In the genomic region with DNA sequence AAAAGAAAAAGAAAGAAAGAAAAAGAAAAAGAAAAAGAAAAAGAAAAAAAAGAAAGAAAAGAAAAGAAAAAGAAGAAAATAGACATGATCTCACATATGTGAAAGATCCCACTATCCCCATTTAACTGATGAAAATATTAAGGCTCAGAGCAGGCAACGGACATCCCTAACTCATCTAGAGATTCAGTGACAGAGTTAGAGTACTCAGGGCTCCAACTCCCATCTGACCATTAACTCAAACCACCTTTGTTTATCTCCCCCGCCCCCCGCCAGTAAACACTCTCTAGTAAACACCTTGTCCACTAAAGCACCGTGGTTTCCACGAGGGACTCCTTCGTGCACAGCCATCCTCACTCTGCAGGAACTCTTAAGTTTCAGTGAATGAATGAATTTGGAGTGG, we compare ENCODE assay signal across 8 cellular contexts.
DNase-seq lines count a peak whose midpoint lies in the region; ATAC-seq and TF ChIP-seq lines count a peak whose summit lies in the region.

No MANE protein-coding gene starts in this region.

- TF ChIP-seq CTCF in ascending aorta (IDR thresholded peaks at IDR 0.05) = no peak
- no peak for TF ChIP-seq CTCF in lower lobe of right lung (IDR thresholded peaks at IDR 0.05)

- ATAC-seq in activated CD4-positive, alpha-beta T cell treated with anti-CD3 and anti-CD28 coated beads for 36 hours = no peak
- ATAC-seq in lower lobe of right lung (no peak), GM18868 (IDR thresholded peaks at IDR 0.05; ENCODE audit: unreplicated experiment) (no peak)

- H3K4me3 ChIP-seq in ascending aorta = peak overlapping the region in 1 of 2 donors; percentile 63
- H3K4me3 ChIP-seq in lower lobe of right lung = no peak overlapping the region

- peaks cover 52% of the 10 kb centered on the region for H3K4me1 Mint-ChIP-seq in activated CD4-positive, alpha-beta T cell treated with anti-CD3 and anti-CD28 coated beads for 36 hours

- no peak for DNase-seq in activated CD4-positive, alpha-beta T cell treated with anti-CD3 and anti-CD28 coated beads for 36 hours
- DNase-seq in activated CD4-positive, alpha-beta T cell treated with anti-CD3 and anti-CD28 coated beads, Interleukin-2, amount 50 U/mL, for 1 hour = no peak
- no peak for DNase-seq in ascending aorta (ENCODE audit: low spot score in 2 of 2)
- no peak for DNase-seq in lower lobe of right lung
- no peak for DNase-seq in HT-29 (ENCODE audit: low spot score)
- no peak for DNase-seq in SHP77 treated with DMSO at 0.1 percent for 48 hours (lab: John Stamatoyannopoulos, UW)

- no peaks in the 10 kb centered on the region for H3K9me3 Mint-ChIP-seq in activated CD4-positive, alpha-beta T cell treated with anti-CD3 and anti-CD28 coated beads for 36 hours (ENCODE audit: low read depth)

- no peaks in the 10 kb centered on the region for H3K27me3 Mint-ChIP-seq in activated CD4-positive, alpha-beta T cell treated with anti-CD3 and anti-CD28 coated beads for 36 hours

- H3K36me3 ChIP-seq in ascending aorta (no peaks in the 10 kb centered on the region), lower lobe of right lung (no peaks in the 10 kb centered on the region)

- intact Hi-C loops in activated CD4-positive, alpha-beta T cell treated with anti-CD3 and anti-CD28 coated beads for 36 hours (cut with DNase I, micrococcal nuclease) = loop anchor here (5.0 to 10.0 kb wide), 3 partner anchors 296 to 1702 kb away; a partner anchor contains a TSS
- intact Hi-C loops in ascending aorta (cut with DNase I) (loop anchor here (1.0 to 2.0 kb wide), 2 partner anchors 73 to 330 kb away; a partner anchor contains a TSS), lower lobe of right lung (cut with DNase I) (loop anchor here (10.0 kb wide), 1 partner anchor 62 kb away; no protein-coding TSS in a partner anchor)

- POLR2A ChIA-PET in activated CD4-positive, alpha-beta T cell treated with anti-CD3 and anti-CD28 coated beads for 36 hours (lab: Charles Lee) = interaction anchor here (0.7 kb wide), 1 partner anchor 25 kb away, joined by 4 read pairs; no protein-coding TSS in a partner anchor

- H3K27ac ChIP-seq in ascending aorta = peak overlapping the region; percentile 98
- H3K27ac ChIP-seq in lower lobe of right lung = peak overlapping the region; percentile 96
- H3K27ac ChIP-seq in temporal lobe (ENCODE audit: low read depth, low read length) = peak overlapping the region; percentile 98

- H3K4me3 Mint-ChIP-seq in activated CD4-positive, alpha-beta T cell treated with anti-CD3 and anti-CD28 coated beads for 36 hours = peak overlapping the region; percentile 92

- peaks cover 26 to 38% of the 10 kb centered on the region in 2 donors for H3K4me1 ChIP-seq in ascending aorta
- peaks cover 52% of the 10 kb centered on the region for H3K4me1 ChIP-seq in lower lobe of right lung

- CTCF ChIA-PET in activated CD4-positive, alpha-beta T cell treated with anti-CD3 and anti-CD28 coated beads for 36 hours (lab: Charles Lee) = interaction anchor here (2.5 to 6.1 kb wide), 2 partner anchors 73 to 134 kb away, joined by 13 to 60 read pairs; no protein-coding TSS in a partner anchor

- peaks cover 25% of the 10 kb centered on the region for H3K36me3 Mint-ChIP-seq in activated CD4-positive, alpha-beta T cell treated with anti-CD3 and anti-CD28 coated beads for 36 hours (ENCODE audit: low read depth)

- H3K27ac Mint-ChIP-seq in activated CD4-positive, alpha-beta T cell treated with anti-CD3 and anti-CD28 coated beads for 36 hours = peak overlapping the region; percentile 99

- H3K27me3 ChIP-seq in ascending aorta = no peaks in the 10 kb centered on the region
- H3K27me3 ChIP-seq in lower lobe of right lung (ENCODE audit: low read depth) = no peaks in the 10 kb centered on the region

- H3K9me3 ChIP-seq in ascending aorta = no peaks in the 10 kb centered on the region
- no peaks in the 10 kb centered on the region for H3K9me3 ChIP-seq in lower lobe of right lung
